Comparison of ENCODE assay signal across 8 cellular contexts in the genomic region with DNA sequence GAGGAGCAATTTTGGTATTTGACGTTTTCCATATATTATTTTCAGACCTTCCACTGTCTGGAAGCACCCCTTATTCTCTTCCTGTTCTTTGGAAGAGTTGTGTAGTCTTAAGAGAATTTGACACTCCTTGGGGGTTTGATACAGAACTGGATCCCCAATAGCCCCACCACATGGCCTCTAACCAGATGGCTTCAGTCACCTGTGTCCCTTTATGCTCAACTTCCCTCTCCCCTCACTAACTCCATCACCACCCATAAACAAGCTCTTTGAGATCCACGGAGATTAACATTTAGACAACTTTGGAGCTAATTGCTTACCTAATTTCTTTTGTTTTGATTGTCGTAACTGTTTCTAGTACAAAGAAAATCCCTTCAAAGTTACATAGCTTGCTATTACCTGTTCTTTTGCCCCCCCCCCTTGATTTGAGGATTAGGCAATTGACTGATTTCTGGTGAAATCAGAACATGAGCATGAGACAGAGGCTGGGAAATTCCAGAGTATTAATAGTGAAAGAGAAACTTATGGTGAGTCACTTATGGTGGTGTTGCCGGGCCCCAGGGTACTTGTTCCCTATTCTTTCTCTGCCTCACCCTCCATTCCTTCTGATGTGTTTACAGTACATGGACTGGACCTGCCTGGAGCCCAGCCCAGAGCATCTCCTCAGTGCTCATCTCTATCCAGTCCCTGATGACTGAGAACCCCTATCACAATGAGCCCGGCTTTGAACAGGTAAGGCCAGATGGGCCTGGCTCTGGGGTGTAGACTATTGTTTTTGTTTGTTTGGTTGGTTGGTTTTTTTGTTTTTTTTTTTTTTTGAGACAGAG. TPM values are rescaled to one million over a fixed set of nuclear protein-coding genes. Genes with fewer than 3 reads are reported as not detected.
DNase-seq lines count a peak whose midpoint lies in the region; ATAC-seq, FAIRE-seq and TF ChIP-seq lines count a peak whose summit lies in the region.

No MANE protein-coding gene starts in this region.

- no peak for FAIRE-seq in pancreas (lab: Jason Lieb, UNC)

- H3K27ac ChIP-seq in pancreas (peak overlapping the region in 2 of 4 donors; percentile 47 to 66), neural progenitor cell (no peak overlapping the region)

- TF ChIP-seq CTCF in pancreas (IDR thresholded peaks at IDR 0.05) (no peak), neural progenitor cell (IDR thresholded peaks at IDR 0.05) (no peak)

- peak overlapping the region; percentile 31 for H3K4me3 Mint-ChIP-seq in central memory CD8-positive, alpha-beta T cell
- no peak overlapping the region for H3K4me3 Mint-ChIP-seq in neural progenitor cell

- peaks cover 10% of the 10 kb centered on the region for H3F3A ChIP-seq in neural progenitor cell (ENCODE audit: low read depth)

- H3K36me3 ChIP-seq in pancreas = peaks cover 4 to 43% (median 23%) of the 10 kb centered on the region in 3 donors
- peaks cover 4% of the 10 kb centered on the region for H3K36me3 ChIP-seq in neural progenitor cell

- DNase-seq in SW480 (ENCODE audit: low spot score) (peak; percentile 26), pancreas (no peak), posterior cingulate gyrus (no peak), ureter (ENCODE audit: low spot score) (no peak), neural progenitor cell (ENCODE audit: low spot score) (no peak)
- DNase-seq in central memory CD8-positive, alpha-beta T cell (ENCODE audit: low spot score in 2 of 2) = no peak

- H3K9me3 ChIP-seq in pancreas (no peaks in the 10 kb centered on the region), neural progenitor cell (ENCODE audit: low read depth) (no peaks in the 10 kb centered on the region)

- ATAC-seq in GM18858 (IDR thresholded peaks at IDR 0.05; ENCODE audit: unreplicated experiment) (peak; percentile 70), HG02884 (IDR thresholded peaks at IDR 0.05; ENCODE audit: unreplicated experiment) (peak; percentile 77), pancreas (peak in 3 of 4 donors; percentile 38 to 90 (median 90))
- peak; percentile 84 for ATAC-seq in central memory CD8-positive, alpha-beta T cell (replicated peaks; ENCODE audit: extremely low read depth, poor library complexity, severe bottlenecking)

- H3K4me2 ChIP-seq in neural progenitor cell = no peak overlapping the region

- intact Hi-C loops in pancreas (cut with DNase I) (no loop called here), posterior cingulate gyrus (cut with DNase I) (no loop called here)

- H3K27me3 ChIP-seq in pancreas = no peaks in the 10 kb centered on the region
- H3K27me3 ChIP-seq in neural progenitor cell = no peaks in the 10 kb centered on the region

- peaks cover 73% of the 10 kb centered on the region for H3K36me3 Mint-ChIP-seq in central memory CD8-positive, alpha-beta T cell (ENCODE audit: insufficient read depth)
- peaks cover 39% of the 10 kb centered on the region for H3K36me3 Mint-ChIP-seq in neural progenitor cell

- H3K4me3 ChIP-seq in pancreas (no peak overlapping the region), neural progenitor cell (no peak overlapping the region)

- no peaks in the 10 kb centered on the region for H3K27me3 Mint-ChIP-seq in central memory CD8-positive, alpha-beta T cell
- H3K27me3 Mint-ChIP-seq in neural progenitor cell (ENCODE audit: insufficient read depth, low read depth) = no peaks in the 10 kb centered on the region

- H3K9ac ChIP-seq in neural progenitor cell = no peak overlapping the region

- no peak overlapping the region for H2AFZ ChIP-seq in neural progenitor cell (replicated peaks)

- H3K79me2 ChIP-seq in neural progenitor cell (ENCODE audit: low read depth) = peaks cover 62% of the 10 kb centered on the region

- H3K4me1 ChIP-seq in pancreas (peaks cover 0 to 16% (median 0%) of the 10 kb centered on the region in 3 donors), neural progenitor cell (peaks cover 2% of the 10 kb centered on the region)

- H3K4me1 Mint-ChIP-seq in central memory CD8-positive, alpha-beta T cell = peaks cover 54% of the 10 kb centered on the region
- peaks cover 12% of the 10 kb centered on the region for H3K4me1 Mint-ChIP-seq in neural progenitor cell

- 70 to 87% methylated on average over 5 of the region's 5 CpGs for WGBS in pancreas, 2 donors

- H4K20me1 ChIP-seq in neural progenitor cell (ENCODE audit: low read depth) = peaks cover 63% of the 10 kb centered on the region

- H3K27ac Mint-ChIP-seq in central memory CD8-positive, alpha-beta T cell (ENCODE audit: low read depth) = peak overlapping the region; percentile 91
- H3K27ac Mint-ChIP-seq in neural progenitor cell = no peak overlapping the region

- H3K9me3 Mint-ChIP-seq in central memory CD8-positive, alpha-beta T cell = no peaks in the 10 kb centered on the region
- no peaks in the 10 kb centered on the region for H3K9me3 Mint-ChIP-seq in neural progenitor cell

RNA-seq across cellular contexts. Expression of gene UBE2Z, which starts 7.5 kb away (rescaled TPM):
- total RNA-seq in pancreas (10 to 100 TPM; 20.1 to 52.5 (median 23.7) TPM), ureter (81.9 TPM), neural progenitor cell (ENCODE audit: low replicate concordance) (45.5 and 57.9 TPM in 2 replicates)
- polyA plus RNA-seq in pancreas = 10 to 100 TPM; 22.0 to 32.5 TPM

RNA-seq across cellular contexts. Expression of gene ATP5MC1, which starts 23.1 kb away (rescaled TPM):
- total RNA-seq in pancreas = 10 to 100 TPM; 13.1 to 38.2 (median 32.3) TPM
- polyA plus RNA-seq in pancreas = 100 to 1,000 TPM in 1 of 2 donors, 10 to 100 TPM in 1; 81.8 to 113 TPM
- total RNA-seq in ureter = 109 TPM
- total RNA-seq in neural progenitor cell (ENCODE audit: low replicate concordance) = 29.4 and 51.7 TPM in 2 replicates

RNA-seq across cellular contexts. Expression of gene SNF8, which starts 29.0 kb away (rescaled TPM):
- 10 to 100 TPM; 34.9 to 52.2 (median 43.8) TPM for total RNA-seq in pancreas
- polyA plus RNA-seq in pancreas = 10 to 100 TPM; 70.2 to 78.6 TPM
- 76.0 TPM for total RNA-seq in ureter
- total RNA-seq in neural progenitor cell (ENCODE audit: low replicate concordance) = 93.0 and 103 TPM in 2 replicates

RNA-seq across cellular contexts. Expression of gene GIP, which starts 52.7 kb away (rescaled TPM):
- total RNA-seq in pancreas (not detected), ureter (not detected), neural progenitor cell (ENCODE audit: low replicate concordance) (not detected in 2 replicates)
- polyA plus RNA-seq in pancreas = not detected
